ENCODE assay signal across 16 cellular contexts in genomic region chr10:44398747-44399477, GRCh38. TPM values are rescaled to one million over a fixed set of nuclear protein-coding genes. Genes with fewer than 3 reads are reported as not detected.
"Had no signal": no experiment of that assay in that cellular context is flagged by ENCODE, and none has a peak within 500 bp of the region (broad histone marks: within the 10 kb centered on the region; RNA-seq: fewer than 3 reads in every experiment).

No MANE protein-coding gene starts in this region.

- H3K4me3 Mint-ChIP-seq: activated naive CD4-positive, alpha-beta T cell treated with anti-CD3 and anti-CD28 coated beads for 36 hours; natural killer cell; T-helper 2 cell treated with Interferon-gamma antibody and Interleukin-4, amounts not matched to agents 5 μg/mL and 100 μg/mL, for 36 hours had no signal

- H3K9me3 ChIP-seq: colonic mucosa, psoas muscle, stomach, thoracic aorta had no signal

- H3K27ac Mint-ChIP-seq: activated naive CD4-positive, alpha-beta T cell treated with anti-CD3 and anti-CD28 coated beads for 36 hours; natural killer cell; T-helper 2 cell treated with Interferon-gamma antibody and Interleukin-4, amounts not matched to agents 5 μg/mL and 100 μg/mL, for 36 hours had no signal

- H3K27me3 ChIP-seq: colonic mucosa had no signal

- ATAC-seq: left cardiac atrium, natural killer cell, psoas muscle had no signal

- H3K36me3 Mint-ChIP-seq: natural killer cell had no signal

- H3K4me1 Mint-ChIP-seq: natural killer cell had no signal

- DNase-seq: activated CD4-positive, alpha-beta T cell treated with anti-CD3 and anti-CD28 coated beads, Interleukin-2, amount 50 U/mL, for 4 hours; activated CD4-positive, CD25-positive, alpha-beta regulatory T cell treated with anti-CD3 and anti-CD28 coated beads, Interleukin-2, amount 50 U/mL, for 72 hours; activated naive CD4-positive, alpha-beta T cell treated with anti-CD3 and anti-CD28 coated beads for 36 hours; caudate nucleus; colonic mucosa; effector memory CD4-positive, alpha-beta T cell; left cardiac atrium; natural killer cell; occipital lobe; psoas muscle; stimulated activated CD4-positive, alpha-beta T cell treated with anti-CD3 and anti-CD28 coated beads, Interleukin-4, amount 100 ng/mL, for 4 hours; stomach; SW 1271 had no signal

- H3K4me1 ChIP-seq: colonic mucosa, psoas muscle, stomach had no signal

- H3K9me3 Mint-ChIP-seq: activated naive CD4-positive, alpha-beta T cell treated with anti-CD3 and anti-CD28 coated beads for 36 hours; natural killer cell; T-helper 2 cell treated with Interferon-gamma antibody and Interleukin-4, amounts not matched to agents 5 μg/mL and 100 μg/mL, for 36 hours had no signal

- H3K27ac ChIP-seq: colonic mucosa, epithelial cell of prostate, psoas muscle, stomach, thoracic aorta had no signal

RNA-seq across cellular contexts. Expression of gene CXCL12, which starts 14.0 kb away (rescaled TPM):
- total RNA-seq: activated naive CD4-positive, alpha-beta T cell treated with anti-CD3 and anti-CD28 coated beads for 36 hours; natural killer cell had no signal
